In the genomic region with DNA sequence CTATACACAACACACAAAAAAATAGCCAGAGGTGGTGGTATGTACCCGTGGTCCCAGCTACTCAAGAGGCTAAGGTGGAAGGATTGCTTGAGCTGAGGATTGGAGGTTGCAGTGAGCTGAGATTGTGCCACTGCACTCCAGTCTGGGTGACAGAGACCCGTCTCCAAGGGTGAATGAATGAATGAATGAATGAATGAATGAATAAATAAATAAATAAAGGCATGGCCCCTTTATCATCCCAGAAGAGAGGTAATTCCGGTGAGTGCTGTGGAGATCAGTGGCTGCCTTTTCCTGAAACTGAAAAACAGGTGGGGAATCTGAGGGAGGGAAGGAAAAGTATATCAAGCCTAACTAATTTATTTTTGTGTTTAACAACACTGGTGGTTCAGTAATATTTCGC, we compare ENCODE assay signal across 17 cellular contexts.
"Had no signal": no experiment of that assay in that cellular context is flagged by ENCODE, and none has a peak within 500 bp of the region (broad histone marks: within the 10 kb centered on the region; RNA-seq: fewer than 3 reads in every experiment).

No MANE protein-coding gene starts in this region.

- DNase-seq: activated CD4-positive, alpha-beta T cell treated with anti-CD3 and anti-CD28 coated beads, Interleukin-2, amount 50 U/mL, for 1 hour; activated naive CD4-positive, alpha-beta T cell treated with anti-CD3 and anti-CD28 coated beads, Interleukin-2, amount 10 ng/mL, durations not matched to agents 7 days and 5 days; amniotic stem cell; body of pancreas; central memory CD4-positive, alpha-beta T cell; cortex of kidney; effector CD8-positive, alpha-beta T cell; left lung; mesenchymal stem cell; ovary; stimulated activated CD4-positive, alpha-beta T cell treated with anti-CD3 and anti-CD28 coated beads, Interleukin-2, amount 100 ng/mL, for 48 hours; stimulated activated CD8-positive, alpha-beta memory T cell treated with anti-CD3 and anti-CD28 coated beads, Interleukin-4, amount 100 ng/mL, for 48 hours; T-helper 9 cell had no signal

- H3K36me3 ChIP-seq: left lung, ovary, tibial nerve, vagina had no signal

- H3K27ac ChIP-seq: body of pancreas, left lung, ovary, tibial nerve, vagina had no signal

- H3K27ac Mint-ChIP-seq: activated naive CD4-positive, alpha-beta T cell treated with anti-CD3 and anti-CD28 coated beads, Interleukin-2, amount 10 ng/mL, durations not matched to agents 7 days and 5 days had no signal

- H3K4me3 Mint-ChIP-seq: activated naive CD4-positive, alpha-beta T cell treated with anti-CD3 and anti-CD28 coated beads, Interleukin-2, amount 10 ng/mL, durations not matched to agents 7 days and 5 days; neural crest cell had no signal

- H3K27me3 Mint-ChIP-seq: activated naive CD4-positive, alpha-beta T cell treated with anti-CD3 and anti-CD28 coated beads, Interleukin-2, amount 10 ng/mL, durations not matched to agents 7 days and 5 days had no signal

- ATAC-seq: body of pancreas, left lung had no signal

- H3K4me3 ChIP-seq: body of pancreas, left lung, ovary, tibial nerve, vagina had no signal

- H3K9me3 Mint-ChIP-seq: activated naive CD4-positive, alpha-beta T cell treated with anti-CD3 and anti-CD28 coated beads, Interleukin-2, amount 10 ng/mL, durations not matched to agents 7 days and 5 days; activated T-helper 1 cell treated with anti-CD3 and anti-CD28 coated beads, Interleukin-12 subunit alpha, Interleukin-12 subunit beta, Interleukin-2, Interleukin-4 antibody, amounts not matched to agents 30 ng/mL and 10 ng/mL and 1 ng/mL, durations not matched to agents 14 hours and 24 hours and 36 hours; neural crest cell had no signal

- H3K27me3 ChIP-seq: body of pancreas, left lung, ovary, tibial nerve, vagina had no signal
